ENCODE assay signal across 22 cellular contexts in the genomic region with DNA sequence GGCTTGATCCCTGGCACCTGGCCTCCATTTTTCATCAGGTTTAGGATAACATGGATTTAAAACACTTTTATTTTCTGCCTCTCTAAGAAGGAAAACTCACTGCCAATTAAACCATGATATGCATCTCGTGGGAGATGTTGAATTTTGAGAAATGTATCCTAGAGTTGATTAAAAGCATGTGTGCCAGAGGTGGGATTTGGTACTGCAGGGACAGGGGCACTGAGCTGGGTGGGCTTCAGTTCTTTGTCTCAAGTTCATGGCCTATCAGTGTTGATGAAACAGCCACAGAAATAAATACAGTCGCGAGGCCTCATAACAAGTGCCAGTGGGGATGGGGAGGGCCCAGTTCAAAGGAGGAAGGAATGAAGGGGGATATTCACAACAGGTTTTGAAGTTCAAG.
"Had no signal": no experiment of that assay in that cellular context is flagged by ENCODE, and none has a peak within 500 bp of the region (broad histone marks: within the 10 kb centered on the region; RNA-seq: fewer than 3 reads in every experiment).

No MANE protein-coding gene starts in this region.

- H3K9me3 ChIP-seq: ascending aorta, breast epithelium, gastroesophageal sphincter, heart left ventricle, left ventricle myocardium inferior, mucosa of descending colon, neutrophil, spleen, transverse colon, vagina had no signal

- H3K4me3 ChIP-seq: ascending aorta, breast epithelium, coronary artery, gastroesophageal sphincter, heart left ventricle, left ventricle myocardium inferior, mucosa of descending colon, spleen, transverse colon, vagina had no signal

- H3K27me3 Mint-ChIP-seq: naive B cell had no signal

- H3K9ac ChIP-seq: parathyroid adenoma had no signal

- ATAC-seq: activated CD4-positive, CD25-positive, alpha-beta regulatory T cell treated with anti-CD3 and anti-CD28 coated beads, Interleukin-2, amount 50 U/mL, for 24 hours; activated T-cell treated with anti-CD3 and anti-CD28 coated beads, Interleukin-2, amount 50 U/mL, for 4 hours; gastroesophageal sphincter; heart left ventricle; mucosa of descending colon; stimulated activated naive CD8-positive, alpha-beta T cell treated with anti-CD3 and anti-CD28 coated beads, Interleukin-15, Interleukin-2, amounts not matched to agents 100 U/mL and 50 U/mL, for 24 hours had no signal

- H3K27me3 ChIP-seq: ascending aorta, breast epithelium, gastroesophageal sphincter, heart left ventricle, neutrophil, spleen, transverse colon, vagina had no signal

- H3K27ac ChIP-seq: ascending aorta, breast epithelium, coronary artery, gastroesophageal sphincter, heart left ventricle, left ventricle myocardium inferior, neutrophil, parathyroid adenoma, spleen, transverse colon, vagina had no signal

- H3K9me3 Mint-ChIP-seq: activated naive CD4-positive, alpha-beta T cell treated with anti-CD3 and anti-CD28 coated beads for 36 hours; activated T-cell treated with anti-CD3 and anti-CD28 coated beads, Interleukin-2, amount 50 U/mL, for 4 hours had no signal

- H3K4me3 Mint-ChIP-seq: activated naive CD4-positive, alpha-beta T cell treated with anti-CD3 and anti-CD28 coated beads for 36 hours; activated T-cell treated with anti-CD3 and anti-CD28 coated beads, Interleukin-2, amount 50 U/mL, for 4 hours; naive B cell had no signal

- H2AFZ ChIP-seq: parathyroid adenoma had no signal

- H3K79me2 ChIP-seq: parathyroid adenoma had no signal

- H3K27ac Mint-ChIP-seq: activated naive CD4-positive, alpha-beta T cell treated with anti-CD3 and anti-CD28 coated beads for 36 hours had no signal

- DNase-seq: activated CD4-positive, alpha-beta T cell treated with anti-CD3 and anti-CD28 coated beads, Interleukin-2, amount 50 U/mL, for 1 hour; activated CD8-positive, alpha-beta memory T cell treated with anti-CD3 and anti-CD28 coated beads, Interleukin-2, amount 50 U/mL, for 4 hours; activated naive CD4-positive, alpha-beta T cell treated with anti-CD3 and anti-CD28 coated beads for 36 hours; activated T-cell treated with anti-CD3 and anti-CD28 coated beads, Interleukin-2, amount 50 U/mL, for 4 hours; heart left ventricle; kidney glomerular epithelial cell; left ventricle myocardium inferior; mucosa of descending colon; naive B cell; spleen; stimulated activated CD4-positive, alpha-beta T cell treated with anti-CD3 and anti-CD28 coated beads, Interleukin-2, amount 100 ng/mL, for 24 hours; stimulated activated naive CD8-positive, alpha-beta T cell treated with anti-CD3 and anti-CD28 coated beads, Interleukin-15, Interleukin-2, amounts not matched to agents 100 U/mL and 50 U/mL, for 24 hours; T-helper 9 cell; transverse colon had no signal

- H3K36me3 ChIP-seq: breast epithelium, neutrophil had no signal

- H3K4me1 ChIP-seq: ascending aorta, breast epithelium, gastroesophageal sphincter, heart left ventricle, left ventricle myocardium inferior, parathyroid adenoma, spleen, transverse colon, vagina had no signal
